14 cellular contexts compared by ENCODE assay signal in the genomic region with DNA sequence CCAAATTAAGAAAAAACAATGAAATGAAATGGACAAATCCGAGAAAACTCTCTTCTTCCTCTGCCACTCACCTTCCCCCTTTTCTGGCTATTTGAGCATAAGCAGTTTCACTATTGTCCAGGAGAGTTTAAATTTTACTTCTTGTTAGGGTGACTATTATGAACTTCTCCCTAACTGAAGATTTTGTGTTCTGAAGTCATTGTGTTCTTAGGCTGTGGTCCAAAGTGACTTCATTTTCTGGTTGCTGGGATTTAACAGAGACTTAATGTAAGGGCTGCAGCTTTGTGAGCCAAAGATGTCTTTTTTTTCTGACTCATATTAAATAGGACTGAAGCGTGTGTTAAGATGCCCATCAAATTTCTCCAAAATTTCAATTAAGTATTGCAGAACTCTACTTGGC. TPM values are rescaled to one million over a fixed set of nuclear protein-coding genes. Genes with fewer than 3 reads are reported as not detected.
DNase-seq lines count a peak whose midpoint lies in the region; ATAC-seq and TF ChIP-seq lines count a peak whose summit lies in the region.
"Had no signal": no experiment of that assay in that cellular context is flagged by ENCODE, and none has a peak within 500 bp of the region (broad histone marks: within the 10 kb centered on the region; RNA-seq: fewer than 3 reads in every experiment).

No MANE protein-coding gene starts in this region.

- TF ChIP-seq CTCF in mesothelial cell of epicardium (IDR thresholded peaks at IDR 0.05; ENCODE audit: unreplicated experiment) (no peak), lower leg skin (IDR thresholded peaks at IDR 0.05) (no peak)

- peaks cover 11% of the 10 kb centered on the region for H3K9me3 Mint-ChIP-seq in mesothelial cell of epicardium

- H3K4ac ChIP-seq in mesendoderm (ENCODE audit: low read depth, low read length): no peak overlapping the region

- H3K4me2 ChIP-seq in mesendoderm (ENCODE audit: low read length): no peak overlapping the region

- H3K36me3 Mint-ChIP-seq in mesothelial cell of epicardium: no peaks in the 10 kb centered on the region

- H3K23ac ChIP-seq in mesendoderm (ENCODE audit: low read length): no peak overlapping the region

- peaks cover 35% of the 10 kb centered on the region for H3K4me1 Mint-ChIP-seq in mesothelial cell of epicardium

- H3K79me2 ChIP-seq in mesendoderm (ENCODE audit: control insufficient read depth, insufficient read depth, low read length): no peaks in the 10 kb centered on the region

- no peaks in the 10 kb centered on the region for H3K79me1 ChIP-seq in mesendoderm (ENCODE audit: low read length)

- no peaks in the 10 kb centered on the region for H3K36me3 ChIP-seq in mesendoderm (ENCODE audit: control insufficient read depth, insufficient read depth, low read length)
- H3K36me3 ChIP-seq: thyroid gland had no signal

- DNase-seq in Right ventricle myocardium inferior (ENCODE audit: missing footprints) (no peak), cardiac septum (ENCODE audit: low spot score) (no peak), dermis blood vessel endothelial cell (peak; percentile 85), mesothelial cell of epicardium (ENCODE audit: low spot score in 2 of 2, unreplicated experiment in 2 of 2) (no peak), lower leg skin (ENCODE audit: low spot score in 2 of 2) (no peak), mesendoderm (no peak), DMS153 treated with DMSO at 0.1 percent for 48 hours (lab: John Stamatoyannopoulos, UW; ENCODE audit: unreplicated experiment) (no peak)
- no peak for DNase-seq in stimulated activated CD4-positive, alpha-beta T cell treated with anti-CD3 and anti-CD28 coated beads, Interleukin-4, amount 100 ng/mL, for 4 hours
- DNase-seq: 8988T; left cardiac atrium; NCI-H1930; stimulated activated CD4-positive, alpha-beta T cell treated with anti-CD3 and anti-CD28 coated beads, Interleukin-2, amount 100 ng/mL, for 24 hours; thyroid gland had no signal

- H3K4me3 Mint-ChIP-seq in mesothelial cell of epicardium: no peak overlapping the region
- H3K4me3 Mint-ChIP-seq: dendritic cell treated with granulocyte-macrophage colony-stimulating factor and Interleukin-4, amounts not matched to agents 40 ng/mL and 50 ng/mL, for 4 days had no signal

- no peak overlapping the region for H2AK5ac ChIP-seq in mesendoderm (ENCODE audit: low read length)

- peak overlapping the region; percentile 82 for H3K27ac Mint-ChIP-seq in mesothelial cell of epicardium
- H3K27ac Mint-ChIP-seq: dendritic cell treated with granulocyte-macrophage colony-stimulating factor and Interleukin-4, amounts not matched to agents 40 ng/mL and 50 ng/mL, for 4 days had no signal

- no peak overlapping the region for H2BK5ac ChIP-seq in mesendoderm (ENCODE audit: low read length)

- H2BK15ac ChIP-seq in mesendoderm (replicated peaks; ENCODE audit: low read depth): no peak overlapping the region

- intact Hi-C loops in Right ventricle myocardium inferior (cut with DNase I) (no loop called here), cardiac septum (cut with DNase I) (loop anchor here (5.0 kb wide), 1 partner anchor 45 kb away; a partner anchor contains a TSS), lower leg skin (cut with DNase I; ENCODE audit: low total_unique reads) (no loop called here)

- no peak overlapping the region for H3K18ac ChIP-seq in mesendoderm (ENCODE audit: low read length)

- 36 to 48% methylated on average over 2 of the region's 2 CpGs for WGBS in lower leg skin, 2 donors
- WGBS in mesendoderm (ENCODE audit: extremely low coverage, insufficient coverage, low lambda C conversion rate): no CpG with 5 or more reads among the region's 2 CpGs

- TF ChIP-seq POLR2A in lower leg skin (IDR thresholded peaks at IDR 0.05): no peak

- no peak overlapping the region for H4K8ac ChIP-seq in mesendoderm (ENCODE audit: low read depth, low read length)

- H2BK120ac ChIP-seq in mesendoderm (ENCODE audit: low read depth, low read length): no peak overlapping the region

- H3K4me1 ChIP-seq in mesendoderm (ENCODE audit: control insufficient read depth, low read depth, low read length): no peaks in the 10 kb centered on the region

- no peak overlapping the region for H4K5ac ChIP-seq in mesendoderm (ENCODE audit: low read length)

- no peak overlapping the region for H3K56ac ChIP-seq in mesendoderm (ENCODE audit: low read length)

- ATAC-seq in Right ventricle myocardium inferior: peak; percentile 62

- no peak overlapping the region for H3K27ac ChIP-seq in mesendoderm (ENCODE audit: low read depth, low read length)
- H3K27ac ChIP-seq: thyroid gland had no signal

- no peaks in the 10 kb centered on the region for H3K27me3 Mint-ChIP-seq in mesothelial cell of epicardium (ENCODE audit: low read depth)
- H3K27me3 Mint-ChIP-seq: dendritic cell treated with granulocyte-macrophage colony-stimulating factor and Interleukin-4, amounts not matched to agents 40 ng/mL and 50 ng/mL, for 4 days had no signal

- no peaks in the 10 kb centered on the region for H3K27me3 ChIP-seq in mesendoderm (ENCODE audit: insufficient read depth, low read length, poor library complexity)
- H3K27me3 ChIP-seq: thyroid gland had no signal

- H3K4me3 ChIP-seq in lower leg skin (ENCODE audit: low read depth, poor library complexity, severe bottlenecking) (no peak overlapping the region), mesendoderm (ENCODE audit: low read length) (no peak overlapping the region)
- H3K4me3 ChIP-seq: thyroid gland had no signal

- H3K9ac ChIP-seq in mesendoderm (ENCODE audit: low read length): no peak overlapping the region

RNA-seq across cellular contexts. Expression of a gene that starts 46.5 kb away (rescaled TPM):
- total RNA-seq in Right ventricle myocardium inferior (217 TPM), cardiac septum (140 TPM), dermis blood vessel endothelial cell (524 and 719 TPM in 2 replicates), mesothelial cell of epicardium (734 to 772 TPM (median 749 TPM) in 3 replicates), lower leg skin (100 to 1,000 TPM in 2 of 4 donors, 10 to 100 TPM in 2; 52.8 to 207 (median 104) TPM)
- 170 TPM for polyA plus RNA-seq in mesendoderm (2013, experiment 1 of 2)
- 174 TPM for polyA plus RNA-seq in mesendoderm (2013, experiment 2 of 2)
